Comparison of ENCODE assay signal across 1 cellular context in the genomic region with DNA sequence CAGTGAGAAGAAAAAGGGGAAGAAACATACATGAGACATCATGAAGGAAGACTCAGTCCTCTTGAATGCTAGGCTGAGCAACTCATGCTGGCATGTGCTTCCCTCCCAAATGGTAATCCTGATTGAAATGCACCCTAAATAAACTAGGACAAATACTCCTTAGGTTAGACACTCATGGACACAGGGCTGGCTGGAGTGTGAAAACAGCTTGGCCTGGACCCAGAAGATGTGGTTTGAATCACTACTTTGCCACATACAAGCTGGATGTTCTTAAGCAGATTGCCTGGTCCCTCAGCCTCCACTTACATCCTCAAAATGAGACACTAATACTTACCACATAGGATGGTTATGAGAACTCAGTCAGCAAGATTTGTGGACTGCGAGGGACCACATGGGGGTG.
A peak's percentile ranks its signal among the peaks of the same experiment; 100 is the strongest.
TF ChIP-seq lines count a peak whose summit lies in the region.

No MANE protein-coding gene starts in this region.

TF ChIP-seq in K562, 482 proteins besides CTCF, POLR2A, EP300 and RAD21 (continued from another document):
- TF ChIP-seq MGA (IDR thresholded peaks at IDR 0.05) (peak; percentile 82), BACH1 (tag; IDR thresholded peaks at IDR 0.05) (no peak), MEF2D (tag; conservative IDR thresholded peaks at IDR 0.05; ENCODE audit: low read depth) (0 out of 2 replicates have a peak, but pooled peaks have one; percentile 30)
